ENCODE assay signal across 24 cellular contexts in genomic region chr2:236959036-236959435, GRCh38.
A peak's percentile ranks its signal among the peaks of the same experiment; 100 is the strongest.
DNase-seq lines count a peak whose midpoint lies in the region; ATAC-seq, FAIRE-seq and TF ChIP-seq lines count a peak whose summit lies in the region.
"Had no signal": no experiment of that assay in that cellular context is flagged by ENCODE, and none has a peak within 500 bp of the region (broad histone marks: within the 10 kb centered on the region; RNA-seq: fewer than 3 reads in every experiment).

No MANE protein-coding gene starts in this region.

- intact Hi-C loops in left ventricle myocardium inferior (cut with micrococcal nuclease) (no loop called here), left cardiac atrium (cut with DNase I) (no loop called here), pancreas (cut with DNase I) (no loop called here)
- intact Hi-C loops in CD4-positive, alpha-beta T cell (cut with DNase I, micrococcal nuclease), result no loop called here

- 89 to 98% methylated on average over 5 of the region's 5 CpGs for WGBS in pancreas, 2 donors
- 97% methylated on average over 5 of the region's 5 CpGs for WGBS in suprapubic skin

- H3K9me3 ChIP-seq in left ventricle myocardium inferior (replicated peaks) (no peaks in the 10 kb centered on the region), pancreas (no peaks in the 10 kb centered on the region), suprapubic skin (no peaks in the 10 kb centered on the region)
- H3K9me3 ChIP-seq in CD4-positive, alpha-beta T cell (ENCODE audit: control insufficient read depth, low read length), result no peaks in the 10 kb centered on the region
- H3K9me3 ChIP-seq: HAP-1 had no signal

- ATAC-seq in left cardiac atrium, result no peak
- ATAC-seq in pancreas, result no peak
- ATAC-seq in CD4-positive, alpha-beta T cell (ENCODE audit: poor library complexity), result no peak
- ATAC-seq in GM19324 (IDR thresholded peaks at IDR 0.05; ENCODE audit: low FRiP score, unreplicated experiment), result no peak

- no peaks in the 10 kb centered on the region for H3K4me1 ChIP-seq in left ventricle myocardium inferior
- H3K4me1 ChIP-seq in pancreas, result no peaks in the 10 kb centered on the region
- peaks cover 15% of the 10 kb centered on the region for H3K4me1 ChIP-seq in suprapubic skin
- H3K4me1 ChIP-seq: HAP-1 had no signal

- TF ChIP-seq EP300 in suprapubic skin (IDR thresholded peaks at IDR 0.05), result no peak

- H3K27ac ChIP-seq in left ventricle myocardium inferior (replicated peaks), result peak overlapping the region; percentile 42
- H3K27ac ChIP-seq in pancreas, result no peak overlapping the region
- no peak overlapping the region for H3K27ac ChIP-seq in suprapubic skin
- H3K27ac ChIP-seq in CD4-positive, alpha-beta T cell (ENCODE audit: low read depth, low read length), result no peak overlapping the region
- H3K27ac ChIP-seq: 22Rv1, BLaER1, C4-2B had no signal

- peak; percentile 26 for FAIRE-seq in pancreas (lab: Jason Lieb, UNC)
- FAIRE-seq: A204.1, D721Med, GM12891, GM18507, H54 had no signal

- H3K27me3 Mint-ChIP-seq in CD4-positive, alpha-beta T cell, result peaks cover 4% of the 10 kb centered on the region
- H3K27me3 Mint-ChIP-seq: CD4-positive, CD25-positive, alpha-beta regulatory T cell had no signal

- H3K36me3 ChIP-seq in left ventricle myocardium inferior (no peaks in the 10 kb centered on the region), pancreas (no peaks in the 10 kb centered on the region), suprapubic skin (no peaks in the 10 kb centered on the region)
- H3K36me3 ChIP-seq: HAP-1 had no signal

- TF ChIP-seq POLR2A in suprapubic skin (IDR thresholded peaks at IDR 0.05), result no peak

- peaks cover 3% of the 10 kb centered on the region for H3K9me3 Mint-ChIP-seq in CD4-positive, alpha-beta T cell
- H3K9me3 Mint-ChIP-seq: CD8-positive, alpha-beta memory T cell; HFFc6 had no signal

- DNase-seq in left ventricle myocardium inferior, result no peak
- DNase-seq in left cardiac atrium, result no peak
- DNase-seq in pancreas, result no peak
- DNase-seq in suprapubic skin (ENCODE audit: low spot score in 2 of 2), result peak; percentile 22 to 58
- DNase-seq in CD4-positive, alpha-beta T cell, result no peak
- DNase-seq: CD4-positive, CD25-positive, alpha-beta regulatory T cell; CD8-positive, alpha-beta memory T cell; DMS 273 treated with DMSO at 0.1 percent for 48 hours; DMS79; EL; GF-D8; GOT3; HFFc6 had no signal

- no peak overlapping the region for H3K4me3 ChIP-seq in left ventricle myocardium inferior
- no peak overlapping the region for H3K4me3 ChIP-seq in pancreas
- no peak overlapping the region for H3K4me3 ChIP-seq in suprapubic skin
- H3K4me3 ChIP-seq: BLaER1, HAP-1 had no signal

- no peak overlapping the region for H3K4me3 Mint-ChIP-seq in CD4-positive, alpha-beta T cell
- H3K4me3 Mint-ChIP-seq: B cell; CD4-positive, CD25-positive, alpha-beta regulatory T cell; CD8-positive, alpha-beta memory T cell; HFFc6 had no signal

- no peak overlapping the region for H3K27ac Mint-ChIP-seq in CD4-positive, alpha-beta T cell
- H3K27ac Mint-ChIP-seq: B cell; CD4-positive, CD25-positive, alpha-beta regulatory T cell; CD8-positive, alpha-beta memory T cell; HFFc6 had no signal

- CTCF ChIA-PET in CD4-positive, alpha-beta T cell (lab: Charles Lee), result no interaction called here

- POLR2A ChIA-PET in CD4-positive, alpha-beta T cell (lab: Charles Lee), result no interaction called here

- no peaks in the 10 kb centered on the region for H3K36me3 Mint-ChIP-seq in CD4-positive, alpha-beta T cell (ENCODE audit: low read depth)
- H3K36me3 Mint-ChIP-seq: CD4-positive, CD25-positive, alpha-beta regulatory T cell; CD8-positive, alpha-beta memory T cell had no signal

- TF ChIP-seq CTCF in left ventricle myocardium inferior (IDR thresholded peaks at IDR 0.05; ENCODE audit: borderline replicate concordance) (no peak), pancreas (IDR thresholded peaks at IDR 0.05) (no peak), suprapubic skin (IDR thresholded peaks at IDR 0.05) (no peak)
- TF ChIP-seq CTCF in CD4-positive, alpha-beta T cell (IDR thresholded peaks at IDR 0.05), result no peak

- no peaks in the 10 kb centered on the region for H3K4me1 Mint-ChIP-seq in CD4-positive, alpha-beta T cell (ENCODE audit: low read depth)
- H3K4me1 Mint-ChIP-seq: B cell had no signal

- H3K27me3 ChIP-seq in left ventricle myocardium inferior (ENCODE audit: low read depth) (peaks cover 8% of the 10 kb centered on the region), pancreas (no peaks in the 10 kb centered on the region), suprapubic skin (no peaks in the 10 kb centered on the region)
- no peaks in the 10 kb centered on the region for H3K27me3 ChIP-seq in CD4-positive, alpha-beta T cell (ENCODE audit: control insufficient read depth, insufficient read depth, low read length)
- H3K27me3 ChIP-seq: BLaER1 had no signal

Comparison
In these comparisons a context has a peak if more than half of its experiments do, and no peak if none do; other contexts are left out.
1. DNase-seq: peak in suprapubic skin (2 of 2); none in left ventricle myocardium inferior (single experiment), left cardiac atrium (single experiment), pancreas (0 of 6) and CD4-positive, alpha-beta T cell (0 of 10).